Comparison of ENCODE assay signal across 8 cellular contexts in the genomic region with DNA sequence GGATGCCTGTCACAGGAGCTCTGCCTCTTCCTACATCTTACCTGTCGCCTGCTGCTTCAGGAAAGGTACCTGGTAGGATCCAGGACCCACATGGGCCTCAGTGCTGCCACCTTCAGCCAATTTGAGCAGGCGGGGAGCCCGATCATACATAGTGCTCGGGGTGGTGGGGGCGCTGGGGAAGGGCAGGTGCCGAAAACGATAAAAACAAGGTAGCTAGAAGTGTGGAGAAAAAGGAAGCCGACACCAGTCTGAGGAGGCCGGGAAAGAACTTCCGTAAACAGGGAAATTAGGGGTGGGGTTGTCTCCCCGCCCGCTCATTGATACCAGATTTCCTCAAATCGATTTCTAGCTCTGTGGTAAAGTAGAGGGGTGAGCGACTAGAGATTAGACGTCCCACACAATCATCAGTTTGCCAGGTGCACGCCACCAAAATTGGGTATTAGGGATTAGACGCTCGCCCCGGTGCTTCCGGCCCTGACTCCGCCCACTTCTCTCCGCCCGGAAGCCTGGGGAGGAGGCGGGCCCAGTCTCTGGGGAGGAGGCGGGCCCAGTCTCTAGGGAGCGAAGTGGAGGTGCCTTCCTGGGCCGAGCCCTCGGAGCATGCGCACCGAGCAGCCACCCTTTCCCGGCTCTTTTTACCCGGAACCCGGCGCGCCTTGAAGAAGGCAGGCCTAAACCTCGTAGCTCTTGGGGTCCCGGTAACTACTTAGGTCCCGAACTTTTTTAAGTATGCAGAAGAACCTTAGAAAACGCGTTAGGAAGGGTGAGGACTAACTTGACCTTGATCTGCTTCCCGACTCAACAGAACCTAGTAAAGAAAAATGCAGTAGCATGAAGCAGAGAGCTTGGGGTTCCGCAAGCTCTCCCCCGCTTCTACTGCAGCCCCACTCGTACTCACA. TPM values are rescaled to one million over a fixed set of nuclear protein-coding genes. Genes with fewer than 3 reads are reported as not detected.
DNase-seq lines count a peak whose midpoint lies in the region; ATAC-seq, FAIRE-seq and TF ChIP-seq lines count a peak whose summit lies in the region.

Gene STPG2, minus strand, starts transcription at position 476 of the 899 bp plus-strand sequence.

- TF ChIP-seq POLR2A in right lobe of liver (IDR thresholded peaks at IDR 0.05), result peak; percentile 67

- WGBS in right lobe of liver (ENCODE audit: insufficient coverage, low coverage, low lambda C conversion rate, missing lambda C conversion rate), result 4% methylated on average over 22 of the region's 44 CpGs

- H3K4me3 ChIP-seq in BJ (ENCODE audit: low read depth, low read length), result peak within 1 kb of the TSS; percentile 66
- H3K4me3 ChIP-seq in dorsolateral prefrontal cortex, result peak within 1 kb of the TSS; percentile 57 to 95 (median 77)
- H3K4me3 ChIP-seq in right lobe of liver, result peak within 1 kb of the TSS; percentile 64 to 71 (median 71)

- H3K9me3 ChIP-seq in right lobe of liver, result no peaks in the 10 kb centered on the region

- intact Hi-C loops in dorsolateral prefrontal cortex (cut with DNase I) (loop anchor here (2.0 to 10.0 kb wide), 7 partner anchors 118 to 942 kb away; partner anchors contain the start of genes RAP1GDS1 (in 2 of the 2), ADH5 (in 1 of the 2), EIF4E (in 1 of the 2) and METAP1 (in 1 of the 2)), right lobe of liver (cut with DNase I) (no loop called here)

- H3K36me3 ChIP-seq in BJ (ENCODE audit: control insufficient read depth, insufficient read depth, low read length) (no peaks in the 10 kb centered on the region), right lobe of liver (no peaks in the 10 kb centered on the region)

- H3K27me3 ChIP-seq in BJ (ENCODE audit: control insufficient read depth, insufficient read depth, low read length) (peaks cover 3% of the 10 kb centered on the region; the same call in 1 of the 2 replicates), dorsolateral prefrontal cortex (no peaks in the 10 kb centered on the region), right lobe of liver (no peaks in the 10 kb centered on the region)

- POLR2A ChIA-PET in BJ (lab: Charles Lee), result no interaction called here

- TF ChIP-seq CTCF in BJ (IDR thresholded peaks at IDR 0.05; ENCODE audit: insufficient read depth, low read depth, low read length) (peak; percentile 57), dorsolateral prefrontal cortex (IDR thresholded peaks at IDR 0.05 in 54 of 56, conservative IDR thresholded peaks at IDR 0.05 in 2 of 56; ENCODE audit: low read depth in 1 of 56, partially characterized antibody in 56 of 56) (peak in 54 of 56 donors; percentile 12 to 66 (median 49)), right lobe of liver (IDR thresholded peaks at IDR 0.05) (peak; percentile 37 to 48 (median 42))

- FAIRE-seq in GM19239 (lab: Jason Lieb, UNC), result peak; percentile 96

- peaks cover 0 to 4% (median 0%) of the 10 kb centered on the region in 4 donors for H3K4me1 ChIP-seq in right lobe of liver

- CTCF ChIA-PET in BJ (lab: Yijun Ruan, JAX), result interaction anchor here (0.6 kb wide), 1 partner anchor 915 kb away, joined by 3 read pairs; no protein-coding TSS in a partner anchor

- peak; percentile 52 for DNase-seq in BJ (ENCODE audit: low read depth)
- DNase-seq in GM19239 (ENCODE audit: insufficient read length, low spot score), result peak; percentile 60
- peak; percentile 82 for DNase-seq in NCI-H526 treated with DMSO at 0.1 percent for 48 hours (lab: John Stamatoyannopoulos, UW)
- DNase-seq in activated CD4-positive, alpha-beta T cell treated with anti-CD3 and anti-CD28 coated beads, Interleukin-2, amount 50 U/mL, for 48 hours, result peak; percentile 94
- peak; percentile 77 to 96 (median 92) for DNase-seq in dorsolateral prefrontal cortex
- peak; percentile 96 to 98 (median 97) for DNase-seq in right lobe of liver
- DNase-seq in stimulated activated CD4-positive, alpha-beta T cell treated with anti-CD3 and anti-CD28 coated beads, Interleukin-4, amount 100 ng/mL, for 24 hours, result peak; percentile 95

- peak; percentile 95 for ATAC-seq in HG03457 (IDR thresholded peaks at IDR 0.05; ENCODE audit: unreplicated experiment)
- ATAC-seq in right lobe of liver, result peak; percentile 100

- peak within 1 kb of the TSS; percentile 59 to 96 (median 90) for H3K27ac ChIP-seq in dorsolateral prefrontal cortex
- H3K27ac ChIP-seq in right lobe of liver, result peak within 1 kb of the TSS; percentile 87 to 91 (median 89)

RNA-seq across cellular contexts. Expression of gene STPG2, which starts in this region (rescaled TPM):
- not detected in 2 replicates for polyA plus RNA-seq in BJ (2011; rRNA removed)
- 0.43 TPM in 1 of 2 replicates, not detected in the other for polyA minus RNA-seq in BJ (2011; rRNA and poly(A)+ RNA removed)
- total RNA-seq in dorsolateral prefrontal cortex (1 to 10 TPM in 112 of 120 experiments, under 1 TPM in 7, not detected in 1; 0.65 to 5.0 (median 2.1) TPM), right lobe of liver (under 1 TPM in 4 of 6 experiments, not detected in 2; 0.25 to 0.46 (median 0.40) TPM)

Comparison
In these comparisons a context has a peak if more than half of its experiments do, and no peak if none do; other contexts are left out.
1. Peak in every context shown above with its lines: DNase-seq, ATAC-seq, H3K4me3 ChIP-seq and H3K27ac ChIP-seq.
2. Peak in DNase-seq and H3K4me3 ChIP-seq in BJ; RNA of the gene not detected or under 1 TPM.
3. Peak in DNase-seq, ATAC-seq, H3K4me3 ChIP-seq and H3K27ac ChIP-seq in right lobe of liver; RNA of the gene not detected or under 1 TPM.
4. intact Hi-C loops: an anchor here in dorsolateral prefrontal cortex (2.0 to 10.0 kb wide); none called in right lobe of liver.